ENCODE assay signal across 8 cellular contexts in the genomic region with DNA sequence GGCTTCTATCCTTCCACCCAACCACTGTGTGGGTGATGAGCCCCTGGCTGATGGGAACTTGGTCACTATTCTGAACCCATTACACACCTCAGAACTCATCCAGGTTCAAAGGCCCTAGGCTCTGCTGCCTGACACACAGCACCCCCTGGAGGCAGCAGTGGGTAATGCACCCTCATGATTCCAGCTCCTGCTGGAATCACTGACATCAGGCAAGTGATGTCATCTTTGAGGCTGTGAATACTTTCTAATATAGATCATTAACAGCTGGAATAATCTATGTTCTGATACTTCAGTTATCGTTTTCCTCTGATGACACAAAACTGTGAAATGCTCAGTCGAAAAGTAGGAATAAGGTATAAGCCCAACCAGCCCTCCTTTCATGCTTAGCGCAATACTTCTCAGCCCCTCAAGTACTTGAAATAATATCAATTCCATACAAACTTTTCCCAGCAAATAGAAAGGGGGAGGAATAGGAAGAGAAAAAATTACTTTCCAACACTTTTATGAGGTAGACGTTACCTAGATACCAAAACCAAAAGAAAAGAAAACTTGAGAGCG. TPM values are rescaled to one million over a fixed set of nuclear protein-coding genes. Genes with fewer than 3 reads are reported as not detected.
DNase-seq lines count a peak whose midpoint lies in the region; ATAC-seq lines count a peak whose summit lies in the region.

No MANE protein-coding gene starts in this region.

- H3K27ac ChIP-seq in mesendoderm (ENCODE audit: low read depth, low read length): no peak overlapping the region

- H3K36me3 ChIP-seq in MG63 (no peaks in the 10 kb centered on the region), mesendoderm (ENCODE audit: control insufficient read depth, insufficient read depth, low read length) (no peaks in the 10 kb centered on the region)

- H3K79me1 ChIP-seq in mesendoderm (ENCODE audit: low read length): no peaks in the 10 kb centered on the region

- H3K4ac ChIP-seq in mesendoderm (ENCODE audit: low read depth, low read length): no peak overlapping the region

- no peak overlapping the region for H3K4me3 ChIP-seq in MG63
- H3K4me3 ChIP-seq in mesendoderm (ENCODE audit: low read length): no peak overlapping the region

- no peaks in the 10 kb centered on the region for H3K79me2 ChIP-seq in mesendoderm (ENCODE audit: control insufficient read depth, insufficient read depth, low read length)

- no peak overlapping the region for H3K4me2 ChIP-seq in mesendoderm (ENCODE audit: low read length)

- H2BK15ac ChIP-seq in mesendoderm (replicated peaks; ENCODE audit: low read depth): no peak overlapping the region

- H2AK5ac ChIP-seq in mesendoderm (ENCODE audit: low read length): no peak overlapping the region

- H3K4me1 ChIP-seq in mesendoderm (ENCODE audit: control insufficient read depth, low read depth, low read length): no peaks in the 10 kb centered on the region

- no peak for ATAC-seq in HG03097 (IDR thresholded peaks at IDR 0.05; ENCODE audit: low FRiP score, unreplicated experiment)

- no CpG with 5 or more reads among the region's 5 CpGs for WGBS in mesendoderm (ENCODE audit: extremely low coverage, insufficient coverage, low lambda C conversion rate)

- no peak overlapping the region for H2BK120ac ChIP-seq in mesendoderm (ENCODE audit: low read depth, low read length)

- H4K5ac ChIP-seq in mesendoderm (ENCODE audit: low read length): no peak overlapping the region

- H3K23ac ChIP-seq in mesendoderm (ENCODE audit: low read length): no peak overlapping the region

- peak; percentile 39 for DNase-seq in NCI-H748 (lab: John Stamatoyannopoulos, UW; ENCODE audit: unreplicated experiment)
- no peak for DNase-seq in NCI-H748 treated with DMSO at 0.1 percent for 48 hours (lab: John Stamatoyannopoulos, UW)
- DNase-seq in MG63: peak; percentile 55
- DNase-seq in activated CD4-positive, alpha-beta T cell treated with anti-CD3 and anti-CD28 coated beads, Interleukin-2, amount 50 U/mL, for 4 hours: peak; percentile 63 to 73
- DNase-seq in effector CD8-positive, alpha-beta T cell (lab: John Stamatoyannopoulos, UW): peak; percentile 63
- peak; percentile 79 for DNase-seq in mesendoderm
- peak; percentile 40 to 45 for DNase-seq in stimulated activated CD8-positive, alpha-beta memory T cell treated with anti-CD3 and anti-CD28 coated beads, Interleukin-4, amount 100 ng/mL, for 1 hour (ENCODE audit: low read depth in 2 of 2, low spot score in 1 of 2)

- H3K56ac ChIP-seq in mesendoderm (ENCODE audit: low read length): no peak overlapping the region

- no peak overlapping the region for H3K18ac ChIP-seq in mesendoderm (ENCODE audit: low read length)

- H4K8ac ChIP-seq in mesendoderm (ENCODE audit: low read depth, low read length): no peak overlapping the region

- no peak overlapping the region for H3K9ac ChIP-seq in mesendoderm (ENCODE audit: low read length)

- no peaks in the 10 kb centered on the region for H3K9me3 ChIP-seq in MG63

- no peak overlapping the region for H2BK5ac ChIP-seq in mesendoderm (ENCODE audit: low read length)

- H3K27me3 ChIP-seq in MG63 (no peaks in the 10 kb centered on the region), mesendoderm (ENCODE audit: insufficient read depth, low read length, poor library complexity) (no peaks in the 10 kb centered on the region)

RNA-seq across cellular contexts. Expression of a gene that starts 7.5 kb away (rescaled TPM):
- total RNA-seq in MG63 (2014; rRNA removed; shearing (Covaris generic); ENCODE audit: low replicate concordance): not detected in 2 replicates
- not detected for polyA plus RNA-seq in mesendoderm (2013, experiment 1 of 2)
- polyA plus RNA-seq in mesendoderm (2013, experiment 2 of 2): not detected

RNA-seq across cellular contexts. Expression of a gene that starts 18.4 kb away (rescaled TPM):
- total RNA-seq in MG63 (2014; rRNA removed; shearing (Covaris generic); ENCODE audit: low replicate concordance): not detected in 2 replicates
- not detected for polyA plus RNA-seq in mesendoderm (2013, experiment 1 of 2)
- polyA plus RNA-seq in mesendoderm (2013, experiment 2 of 2): not detected

RNA-seq across cellular contexts. Expression of a gene that starts 40.7 kb away (rescaled TPM):
- not detected in 2 replicates for total RNA-seq in MG63 (2014; rRNA removed; shearing (Covaris generic); ENCODE audit: low replicate concordance)
- polyA plus RNA-seq in mesendoderm (2013, experiment 1 of 2): 0.08 TPM
- polyA plus RNA-seq in mesendoderm (2013, experiment 2 of 2): 0.17 TPM

RNA-seq across cellular contexts. Expression of a gene that starts 43.4 kb away (rescaled TPM):
- total RNA-seq in MG63 (2014; rRNA removed; shearing (Covaris generic); ENCODE audit: low replicate concordance): 0.07 TPM in 1 of 2 replicates, not detected in the other
- 2.9 TPM for polyA plus RNA-seq in mesendoderm (2013, experiment 1 of 2)
- polyA plus RNA-seq in mesendoderm (2013, experiment 2 of 2): 3.2 TPM
